Comparison of ENCODE assay signal across 18 cellular contexts in the genomic region with DNA sequence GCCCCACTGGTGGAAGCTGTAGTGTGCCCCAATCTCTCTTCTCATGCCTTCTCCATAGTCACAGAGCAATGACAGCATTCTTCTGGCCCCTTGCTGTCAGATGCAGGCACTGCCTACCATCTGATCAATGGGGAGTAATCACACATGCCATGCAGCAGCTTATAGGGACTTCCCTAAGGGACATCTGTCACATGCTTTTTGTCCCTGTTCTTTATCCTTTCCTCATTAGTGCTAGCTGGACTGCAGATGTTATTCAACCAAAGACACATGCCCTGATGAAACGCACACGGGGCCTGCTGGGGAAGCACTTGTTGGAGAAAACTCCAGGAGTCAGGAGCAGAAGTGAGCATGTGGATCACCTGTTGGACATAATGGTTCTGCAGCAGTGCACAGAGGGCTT.
DNase-seq lines count a peak whose midpoint lies in the region; ATAC-seq and TF ChIP-seq lines count a peak whose summit lies in the region.
"Had no signal": no experiment of that assay in that cellular context is flagged by ENCODE, and none has a peak within 500 bp of the region (broad histone marks: within the 10 kb centered on the region; RNA-seq: fewer than 3 reads in every experiment).

No MANE protein-coding gene starts in this region.

- no peak for TF ChIP-seq EP300 in esophagus muscularis mucosa (IDR thresholded peaks at IDR 0.05)

- no peaks in the 10 kb centered on the region for H3K27me3 ChIP-seq in esophagus muscularis mucosa
- H3K27me3 ChIP-seq: BLaER1 had no signal

- intact Hi-C loops in esophagus muscularis mucosa (cut with DNase I) = no loop called here

- peaks cover 0 to 5% (median 0%) of the 10 kb centered on the region in 4 donors for H3K9me3 ChIP-seq in esophagus muscularis mucosa

- ATAC-seq in HG03520 (IDR thresholded peaks at IDR 0.05; ENCODE audit: unreplicated experiment) = no peak
- no peak for ATAC-seq in GM21529 (IDR thresholded peaks at IDR 0.05; ENCODE audit: unreplicated experiment)
- ATAC-seq in GM18502 (IDR thresholded peaks at IDR 0.05; ENCODE audit: poor library complexity, unreplicated experiment) = no peak
- ATAC-seq: HCT116, HepG2 had no signal

- DNase-seq in NCI-H524 (lab: John Stamatoyannopoulos, UW) = peak; percentile 71 to 91
- DNase-seq in NCI-H82 treated with DMSO at 0.1 percent for 48 hours (lab: John Stamatoyannopoulos, UW; ENCODE audit: unreplicated experiment) = peak; percentile 44
- peak; percentile 83 for DNase-seq in esophagus muscularis mucosa (ENCODE audit: extremely low spot score)
- DNase-seq in retina = peak; percentile 18
- DNase-seq: AML-193; CD4-positive, alpha-beta memory T cell; DMS153; DMS79; GDM1; GOT3; H7; KBM-7 had no signal

- TF ChIP-seq CTCF in esophagus muscularis mucosa (IDR thresholded peaks at IDR 0.05) = no peak

- H3K4me1 ChIP-seq in esophagus muscularis mucosa = no peaks in the 10 kb centered on the region

- H3K27ac ChIP-seq in esophagus muscularis mucosa (replicated peaks in 1 of 4) = no peak overlapping the region
- H3K27ac ChIP-seq: BLaER1 had no signal

- H3K36me3 ChIP-seq in esophagus muscularis mucosa = no peaks in the 10 kb centered on the region
- H3K36me3 ChIP-seq: BLaER1 had no signal

- no peak overlapping the region for H3K4me3 ChIP-seq in esophagus muscularis mucosa
- H3K4me3 ChIP-seq: BLaER1 had no signal

- TF ChIP-seq POLR2A in esophagus muscularis mucosa (IDR thresholded peaks at IDR 0.05; ENCODE audit: low read depth) = no peak

- 84% methylated on average over 2 of the region's 2 CpGs for WGBS in esophagus muscularis mucosa

Comparison
In these comparisons a context has a peak if more than half of its experiments do, and no peak if none do; other contexts are left out.
1. DNase-seq: peak in every context shown above with its lines; median percentile 83 in esophagus muscularis mucosa; 81 in NCI-H524; 44 in NCI-H82 treated with DMSO at 0.1 percent for 48 hours; 18 in retina.